8 cellular contexts compared by ENCODE assay signal in genomic region chr5:92641031-92641962, GRCh38.
DNase-seq lines count a peak whose midpoint lies in the region; ATAC-seq, FAIRE-seq and TF ChIP-seq lines count a peak whose summit lies in the region.

No MANE protein-coding gene starts in this region.

- TF ChIP-seq POLR2A in H1 (IDR thresholded peaks at IDR 0.05; ENCODE audit: control extremely low read depth in 1 of 2, low read depth in 2 of 2, low read length in 2 of 2) = no peak

- no peak overlapping the region for H2BK5ac ChIP-seq in H1 (ENCODE audit: low read depth, low read length)

- peak overlapping the region; percentile 13; the same call in 1 of the 2 replicates for H2AFZ ChIP-seq in H1 (ENCODE audit: low read length)

- H2BK20ac ChIP-seq in H1 (ENCODE audit: low read length) = no peak overlapping the region

- H4K8ac ChIP-seq in H1 (ENCODE audit: extremely low read depth, insufficient read depth, low read length) = no peak overlapping the region

- DNase-seq in ELR (ENCODE audit: low read depth) = peak; percentile 61
- peak; percentile 74 for DNase-seq in NCI-H345 (lab: John Stamatoyannopoulos, UW)
- DNase-seq in H1 (ENCODE audit: low read depth in 1 of 2, low spot score in 2 of 2) = no peak
- DNase-seq in omental fat pad (ENCODE audit: low spot score) = no peak
- DNase-seq in SIG-M5 treated with dmso at 0.1 percent for 504 hours (lab: John Stamatoyannopoulos, UW; ENCODE audit: unreplicated experiment) = no peak
- no peak for DNase-seq in amygdala (lab: John Stamatoyannopoulos, UW)
- DNase-seq in dedifferentiated amniotic fluid mesenchymal stem cell (ENCODE audit: extremely low spot score) = no peak

- TF ChIP-seq EP300 in H1 (IDR thresholded peaks at IDR 0.05; ENCODE audit: borderline replicate concordance in 1 of 2, low read depth in 2 of 2, low read length in 2 of 2) = no peak

- H3K4ac ChIP-seq in H1 (replicated peaks; ENCODE audit: insufficient read length, low read depth, low read length) = no peak overlapping the region

- no peak overlapping the region for H3K4me3 ChIP-seq in H1 (ENCODE audit: extremely low read depth in 1 of 4, insufficient read depth in 2 of 4, low read depth in 3 of 4, low read length in 4 of 4)

- no peaks in the 10 kb centered on the region for H3K79me1 ChIP-seq in H1 (ENCODE audit: low read depth, low read length)

- H3K27me3 ChIP-seq in H1 (replicated peaks in 1 of 4; ENCODE audit: control insufficient read depth in 3 of 4, extremely low read depth in 1 of 4, insufficient read depth in 3 of 4, low read length in 3 of 4) = peaks cover 0 to 1% (median 0%) of the 10 kb centered on the region in 4 experiments; a peak in 1 of 7 replicates

- no peak overlapping the region for H3K18ac ChIP-seq in H1 (ENCODE audit: extremely low read depth, low read length)

- H3K36me3 ChIP-seq in H1 (ENCODE audit: control insufficient read depth in 2 of 4, insufficient read depth in 4 of 4, low read length in 3 of 4) = no peaks in the 10 kb centered on the region

- H4K20me1 ChIP-seq in H1 (replicated peaks in 1 of 2; ENCODE audit: control insufficient read depth in 1 of 2, insufficient read depth in 2 of 2, low read length in 2 of 2) = no peaks in the 10 kb centered on the region

- H3K4me2 ChIP-seq in H1 (ENCODE audit: insufficient read depth in 1 of 2, low read depth in 2 of 2, low read length in 2 of 2) = no peak overlapping the region

- no peaks in the 10 kb centered on the region for H3K9me3 ChIP-seq in H1 (ENCODE audit: insufficient read depth in 2 of 2, low read depth in 1 of 2, low read length in 1 of 2)

- 82% methylated on average over 10 of the region's 10 CpGs; no CpG with 5 or more reads in 1 of the 2 experiments for WGBS in H1 (ENCODE audit: extremely low coverage in 1 of 2, insufficient coverage in 1 of 2, insufficient read length in 1 of 2, insufficient replicate concordance in 2 of 2, low coverage in 1 of 2, low lambda C conversion rate in 2 of 2, missing lambda C conversion rate in 1 of 2), 2 experiments

- no peak overlapping the region for H4K91ac ChIP-seq in H1 (replicated peaks; ENCODE audit: insufficient read length, low read length)

- ATAC-seq in omental fat pad (ENCODE audit: low FRiP score) (peak; percentile 73), HG03196 (IDR thresholded peaks at IDR 0.05; ENCODE audit: unreplicated experiment) (no peak)

- no peaks in the 10 kb centered on the region for H3K23me2 ChIP-seq in H1 (ENCODE audit: low read depth, low read length)

- TF ChIP-seq RAD21 in H1 (IDR thresholded peaks at IDR 0.05 in 1 of 2, conservative IDR thresholded peaks at IDR 0.05 in 1 of 2; ENCODE audit: low read depth in 2 of 2, low read length in 2 of 2) = no peak

- H2BK12ac ChIP-seq in H1 (ENCODE audit: low read depth, low read length) = no peak overlapping the region

- CTCF ChIA-PET in H1 (lab: Charles Lee; ENCODE audit: partially characterized antibody) = no interaction called here

- H2BK120ac ChIP-seq in H1 (replicated peaks; ENCODE audit: low read depth, low read length) = no peak overlapping the region

- no peak overlapping the region for H3K27ac ChIP-seq in H1 (ENCODE audit: low read depth, low read length)

- no peaks in the 10 kb centered on the region for H3K79me2 ChIP-seq in H1 (ENCODE audit: control insufficient read depth in 1 of 2, insufficient read depth in 2 of 2, low read length in 2 of 2)

- POLR2A ChIA-PET in H1 (lab: Charles Lee; ENCODE audit: partially characterized antibody) = no interaction called here

- no peak overlapping the region for H3K14ac ChIP-seq in H1 (ENCODE audit: insufficient read length)

- no peak overlapping the region for H3K56ac ChIP-seq in H1 (replicated peaks; ENCODE audit: insufficient read length, low read depth, low read length)

- FAIRE-seq in H1 (lab: Jason Lieb, UNC) = no peak

- no peak overlapping the region for H3K23ac ChIP-seq in H1 (ENCODE audit: insufficient read length)

- H2BK15ac ChIP-seq in H1 (ENCODE audit: low read length) = no peak overlapping the region

- no peak overlapping the region for H4K5ac ChIP-seq in H1 (ENCODE audit: insufficient read length, low read depth, low read length)

- H3K4me1 ChIP-seq in H1 (replicated peaks in 1 of 4; ENCODE audit: control insufficient read depth in 3 of 4, insufficient read depth in 4 of 4, low read length in 3 of 4) = peaks cover 0 to 8% (median 2%) of the 10 kb centered on the region in 4 experiments; a peak in 2 of 7 replicates

- no peak overlapping the region for H2AK5ac ChIP-seq in H1 (ENCODE audit: low read depth, low read length)

- no peak for TF ChIP-seq CTCF in H1 (IDR thresholded peaks at IDR 0.05; ENCODE audit: control extremely low read depth in 1 of 3, insufficient read depth in 1 of 3, low read depth in 1 of 3, low read length in 3 of 3)
- TF ChIP-seq CTCF in omental fat pad (IDR thresholded peaks at IDR 0.05) = no peak

- 0 out of 7 replicates have a peak overlapping the region, but pooled peaks of 1 of the 4 experiments have one; percentile 13 for H3K9ac ChIP-seq in H1 (replicated peaks in 1 of 4; ENCODE audit: extremely low read depth in 1 of 4, low read depth in 3 of 4, low read length in 3 of 4)

TF ChIP-seq in H1, 55 proteins besides CTCF, POLR2A, EP300 and RAD21 (continues in another document):
- TF ChIP-seq ASH2L (IDR thresholded peaks at IDR 0.05; ENCODE audit: low read length) (no peak), FOSL1 (IDR thresholded peaks at IDR 0.05; ENCODE audit: insufficient read depth, low read depth, low read length) (no peak), BCL11A (IDR thresholded peaks at IDR 0.05; ENCODE audit: low read depth in 2 of 2, low read length in 2 of 2) (no peak), RNF2 (IDR thresholded peaks at IDR 0.05; ENCODE audit: borderline replicate concordance, low read depth, low read length, missing control alignments, poor library complexity, severe bottlenecking) (no peak)

Comparison
In these comparisons a context has a peak if more than half of its experiments do, and no peak if none do; other contexts are left out.
1. DNase-seq: peak in ELR (single experiment) and NCI-H345 (single experiment); none in H1 (0 of 2), omental fat pad (single experiment), SIG-M5 treated with dmso at 0.1 percent for 504 hours (single experiment), amygdala (0 of 56) and dedifferentiated amniotic fluid mesenchymal stem cell (single experiment).